Comparison of ENCODE assay signal across 3 cellular contexts in the genomic region with DNA sequence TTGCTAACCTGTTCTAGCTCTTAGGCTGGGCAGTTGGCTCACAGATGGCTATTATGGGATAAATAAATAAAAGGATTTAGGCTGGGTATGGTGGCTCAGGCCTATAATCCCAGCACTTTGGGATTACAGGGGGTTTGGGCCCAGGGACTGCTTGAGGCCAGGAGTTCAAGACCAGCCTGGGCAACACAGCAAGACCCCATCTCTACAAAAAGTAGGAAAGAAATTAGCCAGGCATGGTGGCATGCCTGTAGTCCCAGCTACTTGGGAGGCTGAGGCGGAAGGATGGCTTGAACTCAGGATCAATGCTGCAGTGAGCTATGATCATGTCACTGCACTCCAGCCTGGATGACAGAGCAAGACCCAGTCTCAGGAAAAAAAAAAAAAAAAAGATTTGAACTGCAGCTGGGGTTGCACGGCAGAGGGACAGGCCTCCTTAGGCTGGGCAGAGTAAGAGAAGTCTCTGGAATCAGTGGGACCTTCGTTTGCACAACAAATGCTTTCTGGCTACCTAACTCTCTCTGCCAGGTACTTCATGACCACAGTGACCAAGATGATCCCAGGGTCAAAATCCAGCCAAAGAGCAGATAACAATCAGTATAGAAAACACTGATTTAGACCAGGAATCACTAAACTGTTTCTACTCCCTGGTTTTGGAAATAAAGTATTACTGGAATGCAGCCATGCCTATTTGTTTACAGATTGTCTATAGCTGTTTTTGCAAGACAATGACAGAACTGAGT.
TF ChIP-seq lines count a peak whose summit lies in the region.

No MANE protein-coding gene starts in this region.

TF ChIP-seq in GM23338, 12 proteins besides CTCF, POLR2A, EP300 and RAD21:
- TF ChIP-seq STAT1 (IDR thresholded peaks at IDR 0.05; ENCODE audit: unreplicated experiment) (no peak), EZH2phosphoT487 (IDR thresholded peaks at IDR 0.05; ENCODE audit: unreplicated experiment) (no peak)
TF ChIP-seq in GM23338: peak in this region for 0.

TF ChIP-seq in IMR-90, 13 proteins besides CTCF, POLR2A, EP300 and RAD21:
- TF ChIP-seq CHD1 (IDR thresholded peaks at IDR 0.05; ENCODE audit: low read depth, low read length) (no peak), FOS (IDR thresholded peaks at IDR 0.05; ENCODE audit: low read depth, low read length) (no peak), RCOR1 (IDR thresholded peaks at IDR 0.05; ENCODE audit: insufficient replicate concordance, low read length) (no peak), MAZ (IDR thresholded peaks at IDR 0.05; ENCODE audit: borderline replicate concordance, low read depth, low read length) (no peak), BHLHE40 (IDR thresholded peaks at IDR 0.05; ENCODE audit: low read depth, low read length) (no peak), MAFK (IDR thresholded peaks at IDR 0.05; ENCODE audit: low read depth, low read length) (no peak), MXI1 (IDR thresholded peaks at IDR 0.05; ENCODE audit: borderline replicate concordance, low read depth, low read length) (no peak), NFE2L2 (IDR thresholded peaks at IDR 0.05; ENCODE audit: low read depth, low read length) (no peak), USF2 (IDR thresholded peaks at IDR 0.05; ENCODE audit: low read depth, low read length) (no peak), CEBPB (IDR thresholded peaks at IDR 0.05; ENCODE audit: low read depth, low read length) (no peak), RFX5 (IDR thresholded peaks at IDR 0.05; ENCODE audit: low read depth, low read length) (no peak), SMC3 (IDR thresholded peaks at IDR 0.05; ENCODE audit: low read depth, low read length) (no peak)
- TF ChIP-seq, protein P1, sequence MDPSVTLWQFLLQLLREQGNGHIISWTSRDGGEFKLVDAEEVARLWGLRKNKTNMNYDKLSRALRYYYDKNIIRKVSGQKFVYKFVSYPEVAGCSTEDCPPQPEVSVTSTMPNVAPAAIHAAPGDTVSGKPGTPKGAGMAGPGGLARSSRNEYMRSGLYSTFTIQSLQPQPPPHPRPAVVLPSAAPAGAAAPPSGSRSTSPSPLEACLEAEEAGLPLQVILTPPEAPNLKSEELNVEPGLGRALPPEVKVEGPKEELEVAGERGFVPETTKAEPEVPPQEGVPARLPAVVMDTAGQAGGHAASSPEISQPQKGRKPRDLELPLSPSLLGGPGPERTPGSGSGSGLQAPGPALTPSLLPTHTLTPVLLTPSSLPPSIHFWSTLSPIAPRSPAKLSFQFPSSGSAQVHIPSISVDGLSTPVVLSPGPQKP (IDR thresholded peaks at IDR 0.05; ENCODE audit: borderline replicate concordance, low read depth, low read length) = no peak

TF ChIP-seq in H1, 55 proteins besides CTCF, POLR2A, EP300 and RAD21:
- TF ChIP-seq TEAD4 (IDR thresholded peaks at IDR 0.05; ENCODE audit: low read depth, low read length) (no peak), SAP30 (IDR thresholded peaks at IDR 0.05; ENCODE audit: insufficient read depth, insufficient replicate concordance, low read length) (no peak), CREB1 (IDR thresholded peaks at IDR 0.05) (no peak), EZH2 (IDR thresholded peaks at IDR 0.05; ENCODE audit: low read depth, low read length, severe bottlenecking) (no peak), CBX5 (IDR thresholded peaks at IDR 0.05; ENCODE audit: low read depth, low read length) (no peak), TBP (IDR thresholded peaks at IDR 0.05; ENCODE audit: low read depth, low read length) (no peak), ATF3 (IDR thresholded peaks at IDR 0.05; ENCODE audit: insufficient read depth, low read depth, low read length) (no peak), BRCA1 (IDR thresholded peaks at IDR 0.05; ENCODE audit: low read depth, low read length) (no peak), TCF12 (IDR thresholded peaks at IDR 0.05; ENCODE audit: low read depth, low read length) (no peak), USF2 (IDR thresholded peaks at IDR 0.05; ENCODE audit: low read length) (no peak), RXRA (IDR thresholded peaks at IDR 0.05; ENCODE audit: insufficient read depth, low read depth, low read length) (no peak), SP4 (IDR thresholded peaks at IDR 0.05; ENCODE audit: low read length) (no peak)
- TF ChIP-seq, protein P2, sequence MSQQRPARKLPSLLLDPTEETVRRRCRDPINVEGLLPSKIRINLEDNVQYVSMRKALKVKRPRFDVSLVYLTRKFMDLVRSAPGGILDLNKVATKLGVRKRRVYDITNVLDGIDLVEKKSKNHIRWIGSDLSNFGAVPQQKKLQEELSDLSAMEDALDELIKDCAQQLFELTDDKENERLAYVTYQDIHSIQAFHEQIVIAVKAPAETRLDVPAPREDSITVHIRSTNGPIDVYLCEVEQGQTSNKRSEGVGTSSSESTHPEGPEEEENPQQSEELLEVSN (IDR thresholded peaks at IDR 0.05) = no peak
TF ChIP-seq in H1: peak in this region for 0.
